Comparison of ENCODE assay signal across 1 cellular context in the genomic region with DNA sequence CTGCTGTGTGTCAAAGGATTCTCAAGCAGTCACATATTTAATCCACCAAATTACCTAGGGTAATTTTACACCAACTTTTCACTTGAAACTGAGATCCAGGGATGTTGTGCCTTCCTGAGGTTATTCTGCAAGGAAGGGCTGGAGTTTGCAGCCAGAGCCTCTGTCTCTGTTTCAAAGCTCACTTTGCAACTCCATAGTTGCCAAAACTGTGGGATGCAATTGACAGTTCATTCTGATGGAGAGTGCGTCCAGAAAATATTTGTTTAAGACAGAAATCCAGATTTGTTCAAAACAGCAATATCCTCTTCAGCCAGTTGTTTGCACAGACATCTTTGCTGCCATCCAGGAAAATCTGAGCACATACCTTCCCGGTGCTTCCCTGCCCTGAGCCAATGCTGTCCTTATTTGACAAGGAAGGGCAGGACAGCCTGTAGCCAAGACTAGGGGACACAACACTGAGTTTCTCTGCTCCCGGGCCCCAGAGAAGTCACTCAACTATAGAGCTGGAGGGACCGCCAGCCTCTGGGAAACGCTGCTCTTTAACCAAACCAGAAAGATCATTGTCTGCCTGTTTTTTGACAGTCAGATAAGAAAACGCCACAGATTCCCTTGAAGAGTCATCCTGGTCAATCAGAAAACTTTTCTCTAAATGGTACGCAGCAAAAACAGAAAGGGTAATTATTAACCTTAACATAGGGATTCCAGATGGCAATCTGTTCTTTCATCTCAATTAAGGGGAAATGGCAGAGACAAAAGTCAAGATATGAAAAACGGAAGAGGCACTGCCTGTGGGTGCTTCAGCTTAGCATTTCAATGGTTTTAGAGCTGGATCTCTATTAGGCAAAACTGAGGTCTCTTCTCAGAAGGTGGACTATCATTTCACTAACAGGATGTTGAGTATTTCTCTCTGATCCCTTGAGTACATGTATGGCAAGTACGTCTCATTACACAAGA.
TF ChIP-seq lines count a peak whose summit lies in the region.

No MANE protein-coding gene starts in this region.

TF ChIP-seq in GM12878, 131 proteins besides CTCF, POLR2A, EP300 and RAD21 (continued from another document):
- TF ChIP-seq, protein P1, sequence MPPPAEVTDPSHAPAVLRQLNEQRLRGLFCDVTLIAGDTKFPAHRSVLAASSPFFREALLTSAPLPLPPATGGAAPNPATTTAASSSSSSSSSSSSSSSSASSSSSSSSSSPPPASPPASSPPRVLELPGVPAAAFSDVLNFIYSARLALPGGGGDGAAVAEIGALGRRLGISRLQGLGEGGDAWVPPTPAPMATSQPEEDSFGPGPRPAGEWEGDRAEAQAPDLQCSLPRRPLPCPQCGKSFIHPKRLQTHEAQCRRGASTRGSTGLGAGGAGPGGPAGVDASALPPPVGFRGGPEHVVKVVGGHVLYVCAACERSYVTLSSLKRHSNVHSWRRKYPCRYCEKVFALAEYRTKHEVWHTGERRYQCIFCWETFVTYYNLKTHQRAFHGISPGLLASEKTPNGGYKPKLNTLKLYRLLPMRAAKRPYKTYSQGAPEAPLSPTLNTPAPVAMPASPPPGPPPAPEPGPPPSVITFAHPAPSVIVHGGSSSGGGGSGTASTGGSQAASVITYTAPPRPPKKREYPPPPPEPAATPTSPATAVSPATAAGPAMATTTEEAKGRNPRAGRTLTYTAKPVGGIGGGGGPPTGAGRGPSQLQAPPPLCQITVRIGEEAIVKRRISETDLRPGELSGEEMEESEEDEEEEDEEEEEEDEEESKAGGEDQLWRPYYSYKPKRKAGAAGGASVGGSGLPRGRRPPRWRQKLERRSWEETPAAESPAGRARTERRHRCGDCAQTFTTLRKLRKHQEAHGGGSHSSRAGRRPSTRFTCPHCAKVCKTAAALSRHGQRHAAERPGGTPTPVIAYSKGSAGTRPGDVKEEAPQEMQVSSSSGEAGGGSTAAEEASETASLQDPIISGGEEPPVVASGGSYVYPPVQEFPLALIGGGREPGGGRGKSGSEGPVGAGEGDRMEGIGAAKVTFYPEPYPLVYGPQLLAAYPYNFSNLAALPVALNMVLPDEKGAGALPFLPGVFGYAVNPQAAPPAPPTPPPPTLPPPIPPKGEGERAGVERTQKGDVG (CRISPR knock-in tag; IDR thresholded peaks at IDR 0.05) = no peak
- TF ChIP-seq ETV6 (conservative IDR thresholded peaks at IDR 0.05 in 1 of 2, IDR thresholded peaks at IDR 0.05 in 1 of 2; ENCODE audit: borderline replicate concordance in 1 of 2, low read depth in 1 of 2) = no peak
